ENCODE assay signal across 11 cellular contexts in the genomic region with DNA sequence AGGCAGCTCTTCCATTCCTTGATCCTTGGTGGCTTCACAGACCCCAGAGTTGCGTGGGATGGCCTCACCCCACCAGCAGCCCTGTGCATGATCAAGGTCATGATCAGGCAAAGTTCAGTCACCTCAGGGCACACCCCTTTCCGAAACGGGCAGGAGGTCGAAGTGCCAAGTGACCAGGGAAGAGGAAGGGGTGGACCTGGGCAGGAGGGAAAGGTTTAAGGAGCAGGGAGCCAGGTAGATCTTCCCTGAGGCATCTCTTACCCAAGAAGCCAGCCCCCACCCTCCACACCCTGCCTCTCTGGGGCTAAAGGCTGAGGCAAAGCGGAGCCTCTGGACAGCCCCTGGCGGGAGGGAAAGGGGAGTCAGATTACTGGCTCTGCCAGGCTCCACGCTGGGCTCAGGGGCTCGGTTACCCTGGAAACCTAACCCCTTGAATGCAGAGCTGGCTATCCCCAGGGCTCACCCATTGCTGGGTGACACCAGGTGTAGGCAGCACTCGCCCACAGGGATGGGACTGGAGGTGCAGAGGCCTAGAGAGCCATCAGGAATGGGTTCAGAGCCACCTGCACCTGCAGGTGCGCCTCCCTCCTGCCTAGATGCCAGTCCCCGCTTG.
DNase-seq lines count a peak whose midpoint lies in the region; ATAC-seq lines count a peak whose summit lies in the region.
"Had no signal": no experiment of that assay in that cellular context is flagged by ENCODE, and none has a peak within 500 bp of the region (broad histone marks: within the 10 kb centered on the region; RNA-seq: fewer than 3 reads in every experiment).

No MANE protein-coding gene starts in this region.

- H3K27ac Mint-ChIP-seq in stimulated activated naive B cell treated with anti-CD40 and anti-IgM and Interleukin-4, amounts not matched to agents 10 μg/mL and 1 μg/mL and 100 μg/mL, for 72 hours = peak overlapping the region; percentile 71

- no peaks in the 10 kb centered on the region for H3K9me3 ChIP-seq in endocrine pancreas (ENCODE audit: control insufficient read depth, low read length)
- H3K9me3 ChIP-seq: body of pancreas, pancreas had no signal

- peaks cover 40 to 42% of the 10 kb centered on the region in 2 donors for H3K4me1 Mint-ChIP-seq in stimulated activated naive B cell treated with anti-CD40 and anti-IgM and Interleukin-4, amounts not matched to agents 10 μg/mL and 1 μg/mL and 100 μg/mL, for 72 hours

- H3K4me3 Mint-ChIP-seq in stimulated activated naive B cell treated with anti-CD40 and anti-IgM and Interleukin-4, amounts not matched to agents 10 μg/mL and 1 μg/mL and 100 μg/mL, for 72 hours = no peak overlapping the region

- H3K27me3 Mint-ChIP-seq in stimulated activated naive B cell treated with anti-CD40 and anti-IgM and Interleukin-4, amounts not matched to agents 10 μg/mL and 1 μg/mL and 100 μg/mL, for 72 hours = no peaks in the 10 kb centered on the region

- no peaks in the 10 kb centered on the region for H3K4me1 ChIP-seq in endocrine pancreas (ENCODE audit: control insufficient read depth, insufficient read depth, low read length)

- no peak for ATAC-seq in stimulated activated naive B cell treated with anti-CD40 and anti-IgM and Interleukin-4, amounts not matched to agents 10 μg/mL and 1 μg/mL and 100 μg/mL, for 72 hours (replicated peaks)
- ATAC-seq in GM21381 (IDR thresholded peaks at IDR 0.05; ENCODE audit: unreplicated experiment) = no peak
- ATAC-seq: body of pancreas, pancreas had no signal

- H3K36me3 ChIP-seq in endocrine pancreas (ENCODE audit: control insufficient read depth, insufficient read depth, low read length) = no peaks in the 10 kb centered on the region

- peak; percentile 61 for DNase-seq in activated CD8-positive, alpha-beta memory T cell treated with anti-CD3 and anti-CD28 coated beads, Interleukin-2, amount 50 U/mL, for 48 hours
- DNase-seq in activated CD8-positive, alpha-beta memory T cell treated with anti-CD3 and anti-CD28 coated beads for 24 hours = no peak
- DNase-seq in NCI-H2196 treated with DMSO at 0.1 percent for 48 hours (lab: John Stamatoyannopoulos, UW; ENCODE audit: unreplicated experiment) = peak; percentile 76
- DNase-seq in stimulated activated naive B cell treated with anti-CD40 and anti-IgM and Interleukin-4, amounts not matched to agents 10 μg/mL and 1 μg/mL and 100 μg/mL, for 72 hours = no peak
- DNase-seq in OCI-M2 (lab: John Stamatoyannopoulos, UW; ENCODE audit: unreplicated experiment) = no peak
- DNase-seq in cerebellar cortex (ENCODE audit: low spot score) = no peak
- DNase-seq: activated CD4-positive, CD25-positive, alpha-beta regulatory T cell had no signal

- peaks cover 30 to 42% of the 10 kb centered on the region in 2 donors for H3K36me3 Mint-ChIP-seq in stimulated activated naive B cell treated with anti-CD40 and anti-IgM and Interleukin-4, amounts not matched to agents 10 μg/mL and 1 μg/mL and 100 μg/mL, for 72 hours

- H3K4me3 ChIP-seq in endocrine pancreas (ENCODE audit: control insufficient read depth, insufficient read depth, low read length) = no peak overlapping the region
- H3K4me3 ChIP-seq: body of pancreas, pancreas had no signal

- H3K9ac ChIP-seq in endocrine pancreas (ENCODE audit: control insufficient read depth, insufficient read depth, low read length) = peak overlapping the region; percentile 11

- H3K9me3 Mint-ChIP-seq in stimulated activated naive B cell treated with anti-CD40 and anti-IgM and Interleukin-4, amounts not matched to agents 10 μg/mL and 1 μg/mL and 100 μg/mL, for 72 hours = no peaks in the 10 kb centered on the region

- no peaks in the 10 kb centered on the region for H3K27me3 ChIP-seq in endocrine pancreas (ENCODE audit: control insufficient read depth, insufficient read depth, low read length)
- H3K27me3 ChIP-seq: body of pancreas, pancreas had no signal

Comparison
In these comparisons a context has a peak if more than half of its experiments do, and no peak if none do; other contexts are left out.
1. DNase-seq: peak in activated CD8-positive, alpha-beta memory T cell treated with anti-CD3 and anti-CD28 coated beads, Interleukin-2, amount 50 U/mL, for 48 hours (single experiment) and NCI-H2196 treated with DMSO at 0.1 percent for 48 hours (single experiment); none in activated CD8-positive, alpha-beta memory T cell treated with anti-CD3 and anti-CD28 coated beads for 24 hours (single experiment), stimulated activated naive B cell treated with anti-CD40 and anti-IgM and Interleukin-4, amounts not matched to agents 10 μg/mL and 1 μg/mL and 100 μg/mL, for 72 hours (single experiment), OCI-M2 (single experiment) and cerebellar cortex (single experiment).